ENCODE assay signal across 8 cellular contexts in the genomic region with DNA sequence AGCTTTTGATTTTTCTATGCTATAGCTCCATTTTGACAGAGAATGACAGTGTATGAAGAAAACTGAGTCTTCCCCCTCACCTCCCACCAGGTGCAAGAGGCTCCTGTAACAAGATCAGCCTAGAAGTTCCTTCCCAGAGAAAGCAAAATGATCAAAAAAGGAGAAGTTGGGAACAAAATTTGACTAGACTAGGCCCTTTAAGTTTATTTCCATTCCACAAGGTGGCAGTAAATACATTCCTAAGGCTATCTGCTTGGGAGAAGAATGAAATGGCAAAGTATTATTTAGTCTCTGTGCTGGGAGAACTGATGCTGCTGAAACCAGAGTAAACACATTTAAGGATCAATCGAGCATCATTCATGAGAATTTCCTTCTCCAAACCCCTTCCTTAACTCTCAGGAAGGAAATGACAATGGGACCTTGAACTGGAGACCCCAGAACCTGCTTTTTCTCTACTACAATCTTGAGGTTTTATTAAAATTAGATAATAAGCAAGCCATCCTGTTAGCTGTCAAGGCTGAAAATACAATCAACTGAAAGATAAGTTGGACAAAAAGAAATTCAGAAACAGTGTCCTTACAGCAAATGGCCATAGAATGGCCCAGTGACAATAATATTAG.
A peak's percentile ranks its signal among the peaks of the same experiment; 100 is the strongest.
DNase-seq lines count a peak whose midpoint lies in the region; ATAC-seq and TF ChIP-seq lines count a peak whose summit lies in the region.

No MANE protein-coding gene starts in this region.

- H3K27me3 ChIP-seq in kidney epithelial cell (ENCODE audit: control insufficient read depth, insufficient read depth, low read length), result no peaks in the 10 kb centered on the region

- peak; percentile 48 for TF ChIP-seq CTCF in kidney epithelial cell (IDR thresholded peaks at IDR 0.05; ENCODE audit: insufficient read depth, low read length, poor library complexity, severe bottlenecking)

- DNase-seq in NCI-H345 treated with DMSO at 0.1 percent for 48 hours (lab: John Stamatoyannopoulos, UW; ENCODE audit: unreplicated experiment) (peak; percentile 2), NCI-H345 (lab: John Stamatoyannopoulos, UW) (no peak), NCI-H2171 treated with DMSO at 0.1 percent for 48 hours (lab: John Stamatoyannopoulos, UW) (peak; percentile 55), brain pericyte (ENCODE audit: low read depth, low spot score) (peak; percentile 11), kidney epithelial cell (ENCODE audit: low read depth) (no peak)

- H3K36me3 ChIP-seq in kidney epithelial cell (ENCODE audit: control insufficient read depth, insufficient read depth, low read length), result no peaks in the 10 kb centered on the region

- ATAC-seq in HG03045 (IDR thresholded peaks at IDR 0.05; ENCODE audit: unreplicated experiment) (no peak), GM18858 (IDR thresholded peaks at IDR 0.05; ENCODE audit: unreplicated experiment) (no peak), GM19455 (IDR thresholded peaks at IDR 0.05; ENCODE audit: unreplicated experiment) (no peak)

- H3K4me3 ChIP-seq in kidney epithelial cell (ENCODE audit: low read depth, low read length), result no peak overlapping the region

Comparison
In these comparisons a context has a peak if more than half of its experiments do, and no peak if none do; other contexts are left out.
1. DNase-seq: peak in NCI-H345 treated with DMSO at 0.1 percent for 48 hours (single experiment), NCI-H2171 treated with DMSO at 0.1 percent for 48 hours (single experiment) and brain pericyte (single experiment); none in NCI-H345 (single experiment) and kidney epithelial cell (single experiment).